38 cellular contexts compared by ENCODE assay signal in the genomic region with DNA sequence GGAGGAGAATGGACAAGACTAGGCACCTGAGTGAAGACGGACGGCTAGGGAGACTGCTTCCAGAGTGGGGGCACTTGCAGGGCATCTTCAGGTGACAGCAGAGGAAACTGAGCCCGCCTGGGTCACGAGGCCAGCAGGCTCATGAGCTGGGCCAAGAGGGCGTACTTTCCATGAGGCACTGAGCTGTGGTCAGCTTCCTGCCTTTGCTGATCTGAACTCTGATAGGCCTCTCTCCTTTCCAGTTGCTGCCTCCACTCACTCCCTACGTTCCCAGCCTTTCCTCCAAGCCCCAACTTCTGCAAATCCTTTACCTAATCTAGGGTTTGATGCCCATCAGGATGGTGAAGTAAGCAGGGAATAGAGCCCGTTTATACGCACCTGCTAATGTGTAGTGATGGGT. TPM values are rescaled to one million over a fixed set of nuclear protein-coding genes. Genes with fewer than 3 reads are reported as not detected.
A peak's percentile ranks its signal among the peaks of the same experiment; 100 is the strongest.
DNase-seq lines count a peak whose midpoint lies in the region; ATAC-seq, FAIRE-seq and TF ChIP-seq lines count a peak whose summit lies in the region.
"Had no signal": no experiment of that assay in that cellular context is flagged by ENCODE, and none has a peak within 500 bp of the region (broad histone marks: within the 10 kb centered on the region; RNA-seq: fewer than 3 reads in every experiment).

No MANE protein-coding gene starts in this region.

- TF ChIP-seq EP300 in tibial nerve (IDR thresholded peaks at IDR 0.05) (no peak), transverse colon (IDR thresholded peaks at IDR 0.05; ENCODE audit: low read depth) (no peak)

- H3K36me3 ChIP-seq in ES-I3 (ENCODE audit: insufficient read depth, low read length) = no peaks in the 10 kb centered on the region
- H3K36me3 ChIP-seq in astrocyte (ENCODE audit: insufficient read depth, low read length) = no peaks in the 10 kb centered on the region
- no peaks in the 10 kb centered on the region for H3K36me3 ChIP-seq in tibial nerve
- no peaks in the 10 kb centered on the region for H3K36me3 ChIP-seq in transverse colon
- H3K36me3 ChIP-seq: sigmoid colon, SJSA1, stomach had no signal

- in situ Hi-C loops in transverse colon (cut with MboI; ENCODE audit: low pct_ligation_motif_present in 1 of 4, low pct_unique_long_range_greater_than_20kb in 1 of 4, low sequenced_read_pairs in 3 of 4) = no loop called here

- peak overlapping the region; percentile 56; the same call in 1 of the 2 replicates for H3K9ac ChIP-seq in ES-I3 (ENCODE audit: low read depth, low read length)
- H3K9ac ChIP-seq in astrocyte (ENCODE audit: low read length) = no peak overlapping the region

- no peak overlapping the region for H3K4me3 ChIP-seq in astrocyte (ENCODE audit: insufficient read depth, low read depth, low read length)
- H3K4me3 ChIP-seq in tibial nerve = no peak overlapping the region
- H3K4me3 ChIP-seq in transverse colon = no peak overlapping the region
- H3K4me3 ChIP-seq: coronary artery, sigmoid colon, SJSA1, stomach had no signal

- H3K9me3 ChIP-seq in ES-I3 (ENCODE audit: control insufficient read depth, insufficient read depth, low read length) (no peaks in the 10 kb centered on the region), astrocyte (ENCODE audit: insufficient read depth, low read depth, low read length) (no peaks in the 10 kb centered on the region), tibial nerve (no peaks in the 10 kb centered on the region), transverse colon (no peaks in the 10 kb centered on the region)
- H3K9me3 ChIP-seq: sigmoid colon, SJSA1 had no signal

- no peak for ATAC-seq in naive B cell (ENCODE audit: low read depth in 2 of 2)
- ATAC-seq: activated CD8-positive, alpha-beta memory T cell treated with anti-CD3 and anti-CD28 coated beads, Interleukin-2, amount 10 ng/mL, durations not matched to agents 7 days and 5 days; activated T-cell treated with anti-CD3 and anti-CD28 coated beads, Interleukin-2, amount 50 U/mL, for 4 hours had no signal

- no peaks in the 10 kb centered on the region for H3K79me2 ChIP-seq in astrocyte (ENCODE audit: insufficient read depth, low read length)

- no peaks in the 10 kb centered on the region for H4K20me1 ChIP-seq in astrocyte (ENCODE audit: insufficient read depth, low read length)

- H3K36me3 Mint-ChIP-seq in astrocyte (ENCODE audit: low read depth, unreplicated experiment) = no peaks in the 10 kb centered on the region
- H3K36me3 Mint-ChIP-seq in naive B cell = peaks cover 0 to 5% of the 10 kb centered on the region in 2 donors
- H3K36me3 Mint-ChIP-seq: activated CD8-positive, alpha-beta memory T cell treated with anti-CD3 and anti-CD28 coated beads, Interleukin-2, amount 10 ng/mL, durations not matched to agents 7 days and 5 days; activated naive CD8-positive, alpha-beta T cell treated with anti-CD3 and anti-CD28 coated beads for 36 hours; CD4-positive, alpha-beta memory T cell; mesothelial cell of epicardium had no signal

- FAIRE-seq in astrocyte (lab: Jason Lieb, UNC) = peak; percentile 64
- FAIRE-seq: D721Med, GM18507, keratinocyte had no signal

- H3K27ac Mint-ChIP-seq in astrocyte (ENCODE audit: unreplicated experiment) (no peak overlapping the region), naive B cell (peak overlapping the region in 4 of 6 donors; percentile 62 to 95 (median 66))
- H3K27ac Mint-ChIP-seq: activated CD8-positive, alpha-beta memory T cell treated with anti-CD3 and anti-CD28 coated beads, Interleukin-2, amount 10 ng/mL, durations not matched to agents 7 days and 5 days; activated naive CD8-positive, alpha-beta T cell treated with anti-CD3 and anti-CD28 coated beads for 36 hours; CD4-positive, alpha-beta memory T cell; HFFc6; mesothelial cell of epicardium had no signal

- DNase-seq in astrocyte (ENCODE audit: low read depth) (no peak), naive B cell (no peak), tibial nerve (ENCODE audit: low spot score in 2 of 2) (no peak), transverse colon (no peak), T-helper 9 cell (no peak)
- DNase-seq: activated B cell treated with CpG ODN at 0.5 μM for 24 hours; activated CD8-positive, alpha-beta memory T cell treated with anti-CD3 and anti-CD28 coated beads, Interleukin-2, amount 10 ng/mL, durations not matched to agents 7 days and 5 days; activated gamma-delta T cell; activated naive CD8-positive, alpha-beta T cell treated with anti-CD3 and anti-CD28 coated beads for 36 hours; activated T-cell treated with anti-CD3 and anti-CD28 coated beads, Interleukin-2, amount 50 U/mL, for 4 hours; aorta; caudate nucleus; CD4-positive, alpha-beta memory T cell; DND-41; effector memory CD4-positive, alpha-beta T cell; erythroblast; GOT3; NCI-H1092; NCI-H1694; NCI-H510A; sigmoid colon; stimulated activated CD4-positive, alpha-beta T cell treated with anti-CD3 and anti-CD28 coated beads, Interleukin-12 subunit alpha, Interleukin-12 subunit beta, amount 100 ng/mL, for 4 hours; stimulated activated CD4-positive, alpha-beta T cell treated with anti-CD3 and anti-CD28 coated beads, Interleukin-2, amount 100 ng/mL, for 48 hours; stomach had no signal

- H3K9me3 Mint-ChIP-seq in astrocyte (ENCODE audit: unreplicated experiment) = peaks cover 3% of the 10 kb centered on the region
- H3K9me3 Mint-ChIP-seq in naive B cell = peaks cover 0 to 4% (median 0%) of the 10 kb centered on the region in 7 donors
- H3K9me3 Mint-ChIP-seq: activated B cell treated with CpG ODN at 0.5 μM for 24 hours; activated naive CD8-positive, alpha-beta T cell treated with anti-CD3 and anti-CD28 coated beads for 36 hours; activated T-cell treated with anti-CD3 and anti-CD28 coated beads, Interleukin-2, amount 50 U/mL, for 4 hours; HFFc6 had no signal

- intact Hi-C loops in transverse colon (cut with DNase I; ENCODE audit: low total_unique reads) = no loop called here

- H3K4me1 ChIP-seq in ES-I3 (ENCODE audit: insufficient read depth, low read length) (peaks cover 39% of the 10 kb centered on the region), astrocyte (ENCODE audit: insufficient read depth, low read length) (peaks cover 1% of the 10 kb centered on the region), tibial nerve (peaks cover 0 to 6% (median 0%) of the 10 kb centered on the region in 4 donors), transverse colon (peaks cover 0 to 6% (median 3%) of the 10 kb centered on the region in 4 donors)
- H3K4me1 ChIP-seq: SJSA1 had no signal

- H3K27me3 Mint-ChIP-seq in astrocyte (ENCODE audit: low read depth, unreplicated experiment) = peaks cover 4% of the 10 kb centered on the region
- H3K27me3 Mint-ChIP-seq in naive B cell = peaks cover 5 to 25% (median 19%) of the 10 kb centered on the region in 3 donors
- H3K27me3 Mint-ChIP-seq: activated B cell treated with CpG ODN at 0.5 μM for 24 hours had no signal

- H3K4me1 Mint-ChIP-seq in astrocyte (ENCODE audit: low read depth, unreplicated experiment) = peaks cover 3% of the 10 kb centered on the region
- peaks cover 13 to 39% (median 18%) of the 10 kb centered on the region in 3 donors for H3K4me1 Mint-ChIP-seq in naive B cell

- no peak overlapping the region for H3K4me3 Mint-ChIP-seq in astrocyte (ENCODE audit: unreplicated experiment)
- peak overlapping the region; percentile 7 to 77 (median 50) for H3K4me3 Mint-ChIP-seq in naive B cell
- H3K4me3 Mint-ChIP-seq: activated B cell treated with CpG ODN at 0.5 μM for 24 hours; activated CD8-positive, alpha-beta memory T cell treated with anti-CD3 and anti-CD28 coated beads, Interleukin-2, amount 10 ng/mL, durations not matched to agents 7 days and 5 days; activated naive CD8-positive, alpha-beta T cell treated with anti-CD3 and anti-CD28 coated beads for 36 hours; activated T-cell treated with anti-CD3 and anti-CD28 coated beads, Interleukin-2, amount 50 U/mL, for 4 hours; mesothelial cell of epicardium had no signal

- no peak overlapping the region for H3K4me2 ChIP-seq in astrocyte (ENCODE audit: low read length)

- H3K27me3 ChIP-seq in astrocyte (ENCODE audit: insufficient read depth, low read length) (peaks cover 12% of the 10 kb centered on the region), tibial nerve (peaks cover 0 to 76% of the 10 kb centered on the region in 2 donors), transverse colon (peaks cover 46% of the 10 kb centered on the region)

- H2AFZ ChIP-seq in astrocyte (ENCODE audit: low read depth, low read length) = no peak overlapping the region

- H3K27ac ChIP-seq in astrocyte (ENCODE audit: low read depth, low read length) (no peak overlapping the region), tibial nerve (peak overlapping the region in 2 of 4 donors; percentile 84 to 86), transverse colon (no peak overlapping the region)
- H3K27ac ChIP-seq: RWPE1, SJSA1, stomach had no signal

- no peak for TF ChIP-seq CTCF in astrocyte (IDR thresholded peaks at IDR 0.05; ENCODE audit: insufficient read depth, low read depth, low read length)
- no peak for TF ChIP-seq CTCF in tibial nerve (IDR thresholded peaks at IDR 0.05)
- TF ChIP-seq CTCF in transverse colon (IDR thresholded peaks at IDR 0.05) = no peak

- 68 to 69% methylated on average over 3 to 8 of the region's 8 CpGs for WGBS in tibial nerve, 2 donors
- 68% methylated on average over 8 of the region's 8 CpGs; no CpG with 5 or more reads in 1 of the 2 donors for WGBS in transverse colon (ENCODE audit: low coverage in 1 of 2), 2 donors

- TF ChIP-seq POLR2A in tibial nerve (IDR thresholded peaks at IDR 0.05) = no peak
- TF ChIP-seq POLR2A in transverse colon (IDR thresholded peaks at IDR 0.05) = no peak

RNA-seq across cellular contexts. Expression of a gene that starts 1.4 kb away (rescaled TPM):
- total RNA-seq in astrocyte (347 and 353 TPM in 2 replicates), tibial nerve (10 to 100 TPM; 23.7 to 53.7 (median 46.3) TPM), transverse colon (1 to 10 TPM; 5.2 to 7.1 (median 6.1) TPM)
- polyA plus RNA-seq in naive B cell (ENCODE audit: low read depth in 6 of 6) = 1 to 10 TPM in 5 of 6 donors, not detected in 1; 1.1 to 2.1 (median 1.2) TPM
- total RNA-seq: HT-29 had no signal

RNA-seq across cellular contexts. Expression of a gene that starts 17.1 kb away (rescaled TPM):
- total RNA-seq in astrocyte = not detected in 2 replicates
- polyA plus RNA-seq in naive B cell (ENCODE audit: low read depth in 6 of 6) = under 1 TPM in 1 of 6 donors, not detected in 5; 0.25 TPM
- 1 to 10 TPM; 2.1 to 9.3 (median 5.7) TPM for total RNA-seq in tibial nerve
- total RNA-seq in transverse colon = 10 to 100 TPM in 1 of 4 donors, 1 to 10 TPM in 1, under 1 TPM in 1, not detected in 1; 0.41 to 72.2 (median 9.8) TPM
- total RNA-seq: A673; activated B cell treated with CpG ODN at 0.5 μM for 24 hours; activated CD8-positive, alpha-beta memory T cell treated with anti-CD3 and anti-CD28 coated beads, Interleukin-2, amount 10 ng/mL, durations not matched to agents 7 days and 5 days; activated naive CD8-positive, alpha-beta T cell treated with anti-CD3 and anti-CD28 coated beads for 36 hours; activated T-cell treated with anti-CD3 and anti-CD28 coated beads, Interleukin-2, amount 50 U/mL, for 4 hours; CD4-positive, alpha-beta memory T cell; HFFc6; HT-29; liver; mesothelial cell of epicardium; osteoblast; pulmonary artery endothelial cell; SJSA1 had no signal
- polyA plus RNA-seq: keratinocyte had no signal

RNA-seq across cellular contexts. Expression of a gene that starts 38.7 kb away (rescaled TPM):
- 3.9 and 4.3 TPM in 2 replicates for total RNA-seq in astrocyte
- polyA plus RNA-seq in naive B cell (ENCODE audit: low read depth in 6 of 6) = 100 to 1,000 TPM in 2 of 6 donors, 10 to 100 TPM in 4; 71.5 to 147 (median 83.5) TPM
- 10 to 100 TPM; 23.0 to 90.9 (median 32.7) TPM for total RNA-seq in tibial nerve
- 10 to 100 TPM; 44.9 to 52.4 (median 49.9) TPM for total RNA-seq in transverse colon

RNA-seq across cellular contexts. Expression of a gene that starts 47.5 kb away (rescaled TPM):
- total RNA-seq in astrocyte (134 and 144 TPM in 2 replicates), tibial nerve (100 to 1,000 TPM in 1 of 4 donors, 10 to 100 TPM in 3; 48.0 to 152 (median 73.8) TPM), transverse colon (10 to 100 TPM; 29.9 to 57.2 (median 47.4) TPM)
- 10 to 100 TPM; 52.6 to 98.7 (median 61.0) TPM for polyA plus RNA-seq in naive B cell (ENCODE audit: low read depth in 6 of 6)

RNA-seq across cellular contexts. Expression of a gene that starts 57.0 kb away (rescaled TPM):
- total RNA-seq in astrocyte (9.9 and 13.1 TPM in 2 replicates), tibial nerve (10 to 100 TPM; 19.9 to 24.6 (median 21.2) TPM), transverse colon (1 to 10 TPM; 2.0 to 6.6 (median 4.2) TPM)
- under 1 TPM in 1 of 6 donors, not detected in 5; 0.38 TPM for polyA plus RNA-seq in naive B cell (ENCODE audit: low read depth in 6 of 6)
- total RNA-seq: HFFc6 had no signal
